ENCODE assay signal across 3 cellular contexts in genomic region chr17:9703781-9704082, GRCh38.
TF ChIP-seq lines count a peak whose summit lies in the region.

No MANE protein-coding gene starts in this region.

TF ChIP-seq in liver, 16 proteins besides CTCF, POLR2A, EP300 and RAD21:
- TF ChIP-seq HNF4A (conservative IDR thresholded peaks at IDR 0.05) (peak; percentile 8 to 17), EGR1 (IDR thresholded peaks at IDR 0.05; ENCODE audit: low read depth in 2 of 2) (no peak)
- TF ChIP-seq, protein P1, sequence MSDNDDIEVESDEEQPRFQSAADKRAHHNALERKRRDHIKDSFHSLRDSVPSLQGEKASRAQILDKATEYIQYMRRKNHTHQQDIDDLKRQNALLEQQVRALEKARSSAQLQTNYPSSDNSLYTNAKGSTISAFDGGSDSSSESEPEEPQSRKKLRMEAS (IDR thresholded peaks at IDR 0.05): no peak

TF ChIP-seq in HepG2, 621 proteins besides CTCF, POLR2A, EP300 and RAD21:
- no peak for TF ChIP-seq DRAP1 (CRISPR knock-in tag; IDR thresholded peaks at IDR 0.05)
- TF ChIP-seq RXRB (CRISPR knock-in tag; IDR thresholded peaks at IDR 0.05; ENCODE audit: borderline replicate concordance): no peak
- TF ChIP-seq DNMT1 (CRISPR knock-in tag; IDR thresholded peaks at IDR 0.05): no peak
- TF ChIP-seq ZC3H13 (CRISPR knock-in tag; IDR thresholded peaks at IDR 0.05): no peak
- no peak for TF ChIP-seq MXD4 (CRISPR knock-in tag; IDR thresholded peaks at IDR 0.05)
- no peak for TF ChIP-seq TGIF2 (CRISPR knock-in tag; IDR thresholded peaks at IDR 0.05)
- TF ChIP-seq RFXAP (CRISPR knock-in tag; IDR thresholded peaks at IDR 0.05; ENCODE audit: borderline replicate concordance): no peak
- TF ChIP-seq ZNF180 (CRISPR knock-in tag; IDR thresholded peaks at IDR 0.05; ENCODE audit: borderline replicate concordance, low read depth): no peak
- no peak for TF ChIP-seq SIN3B (IDR thresholded peaks at IDR 0.05; ENCODE audit: low read length)
- no peak for TF ChIP-seq PCBP2 (optimal IDR thresholded peaks at IDR 0.05; ENCODE audit: low read depth, low read length, poor library complexity, severe bottlenecking)
- TF ChIP-seq ZNF431 (CRISPR knock-in tag; IDR thresholded peaks at IDR 0.05; ENCODE audit: borderline replicate concordance, low read depth): no peak
- no peak for TF ChIP-seq ATM (IDR thresholded peaks at IDR 0.05; ENCODE audit: borderline replicate concordance)
- TF ChIP-seq TARDBP (CRISPR knock-in tag; IDR thresholded peaks at IDR 0.05): no peak
- TF ChIP-seq NR2F1 (CRISPR knock-in tag; IDR thresholded peaks at IDR 0.05): no peak
- TF ChIP-seq NR2C2 (CRISPR knock-in tag; IDR thresholded peaks at IDR 0.05; ENCODE audit: borderline replicate concordance): no peak
- TF ChIP-seq E2F5 (CRISPR knock-in tag; conservative IDR thresholded peaks at IDR 0.05): no peak
- no peak for TF ChIP-seq ZNF780A (CRISPR knock-in tag; IDR thresholded peaks at IDR 0.05)
- TF ChIP-seq ZNF251 (CRISPR knock-in tag; IDR thresholded peaks at IDR 0.05): no peak
- no peak for TF ChIP-seq ZNF513 (CRISPR knock-in tag; conservative IDR thresholded peaks at IDR 0.05)

TF ChIP-seq in WTC11, 78 proteins besides CTCF, POLR2A, EP300 and RAD21:
- TF ChIP-seq, protein P2, sequence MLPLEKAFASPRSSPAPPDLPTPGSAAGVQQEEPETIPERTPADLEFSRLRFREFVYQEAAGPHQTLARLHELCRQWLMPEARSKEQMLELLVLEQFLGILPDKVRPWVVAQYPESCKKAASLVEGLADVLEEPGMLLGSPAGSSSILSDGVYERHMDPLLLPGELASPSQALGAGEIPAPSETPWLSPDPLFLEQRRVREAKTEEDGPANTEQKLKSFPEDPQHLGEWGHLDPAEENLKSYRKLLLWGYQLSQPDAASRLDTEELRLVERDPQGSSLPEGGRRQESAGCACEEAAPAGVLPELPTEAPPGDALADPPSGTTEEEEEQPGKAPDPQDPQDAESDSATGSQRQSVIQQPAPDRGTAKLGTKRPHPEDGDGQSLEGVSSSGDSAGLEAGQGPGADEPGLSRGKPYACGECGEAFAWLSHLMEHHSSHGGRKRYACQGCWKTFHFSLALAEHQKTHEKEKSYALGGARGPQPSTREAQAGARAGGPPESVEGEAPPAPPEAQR (CRISPR knock-in tag; IDR thresholded peaks at IDR 0.05): no peak
- no peak for TF ChIP-seq SMAD4 (CRISPR knock-in tag; IDR thresholded peaks at IDR 0.05)
- no peak for TF ChIP-seq KAT7 (CRISPR knock-in tag; IDR thresholded peaks at IDR 0.05; ENCODE audit: borderline replicate concordance)
- TF ChIP-seq MXD4 (CRISPR knock-in tag; IDR thresholded peaks at IDR 0.05; ENCODE audit: borderline replicate concordance): no peak
- TF ChIP-seq ZNF416 (CRISPR knock-in tag; IDR thresholded peaks at IDR 0.05): no peak
- no peak for TF ChIP-seq ZNF263 (CRISPR knock-in tag; IDR thresholded peaks at IDR 0.05; ENCODE audit: low read depth)
